33 cellular contexts compared by ENCODE assay signal in the genomic region with DNA sequence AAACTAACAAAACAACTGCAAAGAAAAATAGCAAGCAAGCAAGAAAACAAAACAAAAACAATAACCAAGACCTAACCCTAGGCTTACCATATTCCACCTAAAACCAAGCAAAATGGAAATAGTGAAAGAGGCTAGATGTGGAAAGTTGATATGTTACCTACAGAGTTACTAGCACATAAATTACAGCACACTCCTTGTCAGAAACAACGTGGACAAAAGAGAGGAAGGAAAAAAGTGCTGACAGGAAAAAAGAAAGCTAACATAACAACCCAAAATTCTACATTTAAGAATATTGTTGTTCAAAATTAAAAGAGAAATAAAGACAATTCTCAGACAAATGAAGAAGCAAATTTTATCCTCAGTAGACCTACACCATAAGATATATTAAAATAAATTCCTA.
"Had no signal": no experiment of that assay in that cellular context is flagged by ENCODE, and none has a peak within 500 bp of the region (broad histone marks: within the 10 kb centered on the region; RNA-seq: fewer than 3 reads in every experiment).

No MANE protein-coding gene starts in this region.

- H3K36me3 ChIP-seq: ascending aorta, breast epithelium, cardiac muscle cell, colonic mucosa, esophagus muscularis mucosa, gastrocnemius medialis, heart right ventricle had no signal

- H3K4me1 Mint-ChIP-seq: activated CD4-positive, alpha-beta T cell treated with anti-CD3 and anti-CD28 coated beads for 36 hours; activated CD4-positive, alpha-beta T cell treated with anti-CD3 and anti-CD28 coated beads, Interleukin-2, amount 10 ng/mL, durations not matched to agents 24 days and 14 days; activated CD8-positive, alpha-beta memory T cell treated with anti-CD3 and anti-CD28 coated beads, Interleukin-2, amount 10 ng/mL, durations not matched to agents 7 days and 5 days; activated naive CD4-positive, alpha-beta T cell treated with anti-CD3 and anti-CD28 coated beads, Interleukin-2, amount 10 ng/mL, durations not matched to agents 7 days and 5 days; activated naive CD8-positive, alpha-beta T cell treated with anti-CD3 and anti-CD28 coated beads, Interleukin-2, amount 10 ng/mL, durations not matched to agents 7 days and 5 days; brain; endodermal cell; T-helper 17 cell had no signal

- DNase-seq: activated CD4-positive, alpha-beta memory T cell treated with anti-CD3 and anti-CD28 coated beads for 36 hours; activated CD4-positive, alpha-beta T cell treated with anti-CD3 and anti-CD28 coated beads for 36 hours; activated CD4-positive, alpha-beta T cell treated with anti-CD3 and anti-CD28 coated beads, Interleukin-2, amount 10 ng/mL, durations not matched to agents 24 days and 14 days; activated CD4-positive, CD25-positive, alpha-beta regulatory T cell; activated CD4-positive, CD25-positive, alpha-beta regulatory T cell treated with anti-CD3 and anti-CD28 coated beads, Interleukin-2, amount 50 U/mL, for 72 hours; activated CD8-positive, alpha-beta memory T cell treated with anti-CD3 and anti-CD28 coated beads, Interleukin-2, amount 10 ng/mL, durations not matched to agents 7 days and 5 days; activated CD8-positive, alpha-beta memory T cell treated with anti-CD3 and anti-CD28 coated beads, Interleukin-2, amount 50 U/mL, for 4 hours; activated CD8-positive, alpha-beta T cell treated with anti-CD3 and anti-CD28 coated beads, Interleukin-2, amount 10 ng/mL, durations not matched to agents 7 days and 5 days; activated gamma-delta T cell; activated naive CD4-positive, alpha-beta T cell; activated naive CD4-positive, alpha-beta T cell treated with anti-CD3 and anti-CD28 coated beads, Interleukin-2, amount 10 ng/mL, durations not matched to agents 7 days and 5 days; activated naive CD8-positive, alpha-beta T cell treated with anti-CD3 and anti-CD28 coated beads, Interleukin-2, amount 10 ng/mL, durations not matched to agents 7 days and 5 days; activated T-cell treated with anti-CD3 and anti-CD28 coated beads, Interleukin-2, amount 50 U/mL, for 1 hour; activated T-cell treated with anti-CD3 and anti-CD28 coated beads, Interleukin-2, amount 50 U/mL, for 48 hours; central memory CD4-positive, alpha-beta T cell; cerebellar nuclear complex; colonic mucosa; effector CD8-positive, alpha-beta T cell; endodermal cell; erythroblast; foreskin keratinocyte; gastrocnemius medialis; heart right ventricle; T-helper 1 cell; T-helper 17 cell; T1000 had no signal

- H3K4me3 ChIP-seq: ascending aorta, breast epithelium, cardiac muscle cell, colonic mucosa, esophagus muscularis mucosa, gastrocnemius medialis, heart right ventricle had no signal

- H3K9me3 ChIP-seq: ascending aorta, breast epithelium, colonic mucosa, esophagus muscularis mucosa, gastrocnemius medialis had no signal

- H3K9me3 Mint-ChIP-seq: activated CD4-positive, alpha-beta T cell treated with anti-CD3 and anti-CD28 coated beads, Interleukin-2, amount 10 ng/mL, durations not matched to agents 24 days and 14 days; activated naive CD4-positive, alpha-beta T cell treated with anti-CD3 and anti-CD28 coated beads, Interleukin-2, amount 10 ng/mL, durations not matched to agents 7 days and 5 days; brain; endodermal cell had no signal

- H3K27ac Mint-ChIP-seq: activated CD4-positive, alpha-beta memory T cell treated with anti-CD3 and anti-CD28 coated beads for 36 hours; activated CD4-positive, alpha-beta T cell treated with anti-CD3 and anti-CD28 coated beads for 36 hours; activated CD4-positive, alpha-beta T cell treated with anti-CD3 and anti-CD28 coated beads, Interleukin-2, amount 10 ng/mL, durations not matched to agents 24 days and 14 days; activated CD8-positive, alpha-beta memory T cell treated with anti-CD3 and anti-CD28 coated beads, Interleukin-2, amount 10 ng/mL, durations not matched to agents 7 days and 5 days; activated CD8-positive, alpha-beta T cell treated with anti-CD3 and anti-CD28 coated beads, Interleukin-2, amount 10 ng/mL, durations not matched to agents 7 days and 5 days; activated naive CD4-positive, alpha-beta T cell treated with anti-CD3 and anti-CD28 coated beads, Interleukin-2, amount 10 ng/mL, durations not matched to agents 7 days and 5 days; activated naive CD4-positive, alpha-beta T cell treated with anti-CD3 and anti-CD28 coated beads, Interleukin-2, amount 50 U/mL, for 72 hours; activated naive CD8-positive, alpha-beta T cell treated with anti-CD3 and anti-CD28 coated beads, Interleukin-2, amount 10 ng/mL, durations not matched to agents 7 days and 5 days; brain; endodermal cell; T-helper 17 cell; T-helper 2 cell treated with Interferon-gamma antibody and Interleukin-4, amounts not matched to agents 5 μg/mL and 100 μg/mL, for 36 hours had no signal

- H3K36me3 Mint-ChIP-seq: activated CD4-positive, alpha-beta memory T cell treated with anti-CD3 and anti-CD28 coated beads for 36 hours; activated CD8-positive, alpha-beta memory T cell treated with anti-CD3 and anti-CD28 coated beads, Interleukin-2, amount 10 ng/mL, durations not matched to agents 7 days and 5 days; activated naive CD4-positive, alpha-beta T cell treated with anti-CD3 and anti-CD28 coated beads, Interleukin-2, amount 10 ng/mL, durations not matched to agents 7 days and 5 days; activated naive CD4-positive, alpha-beta T cell treated with anti-CD3 and anti-CD28 coated beads, Interleukin-2, amount 50 U/mL, for 72 hours; activated naive CD8-positive, alpha-beta T cell treated with anti-CD3 and anti-CD28 coated beads, Interleukin-2, amount 10 ng/mL, durations not matched to agents 7 days and 5 days; brain had no signal

- ATAC-seq: activated CD4-positive, alpha-beta T cell treated with anti-CD3 and anti-CD28 coated beads for 36 hours; activated CD8-positive, alpha-beta memory T cell treated with anti-CD3 and anti-CD28 coated beads, Interleukin-2, amount 10 ng/mL, durations not matched to agents 7 days and 5 days; activated CD8-positive, alpha-beta T cell treated with anti-CD3 and anti-CD28 coated beads, Interleukin-2, amount 10 ng/mL, durations not matched to agents 7 days and 5 days; activated naive CD4-positive, alpha-beta T cell treated with anti-CD3 and anti-CD28 coated beads, Interleukin-2, amount 50 U/mL, for 72 hours; foreskin keratinocyte; gastrocnemius medialis; heart right ventricle; T-helper 17 cell had no signal

- H3K27me3 ChIP-seq: ascending aorta, breast epithelium, cardiac muscle cell, colonic mucosa, esophagus muscularis mucosa, foreskin keratinocyte, gastrocnemius medialis, heart right ventricle had no signal

- H3K27me3 Mint-ChIP-seq: activated CD4-positive, alpha-beta memory T cell treated with anti-CD3 and anti-CD28 coated beads for 36 hours; activated CD4-positive, alpha-beta T cell treated with anti-CD3 and anti-CD28 coated beads for 36 hours; activated CD4-positive, alpha-beta T cell treated with anti-CD3 and anti-CD28 coated beads, Interleukin-2, amount 10 ng/mL, durations not matched to agents 24 days and 14 days; activated CD8-positive, alpha-beta memory T cell treated with anti-CD3 and anti-CD28 coated beads, Interleukin-2, amount 10 ng/mL, durations not matched to agents 7 days and 5 days; activated naive CD4-positive, alpha-beta T cell treated with anti-CD3 and anti-CD28 coated beads, Interleukin-2, amount 10 ng/mL, durations not matched to agents 7 days and 5 days; activated naive CD8-positive, alpha-beta T cell treated with anti-CD3 and anti-CD28 coated beads, Interleukin-2, amount 10 ng/mL, durations not matched to agents 7 days and 5 days; brain; T-helper 17 cell had no signal

- H3K4me1 ChIP-seq: ascending aorta, breast epithelium, colonic mucosa, esophagus muscularis mucosa, foreskin keratinocyte, gastrocnemius medialis, heart right ventricle had no signal

- H3K4me3 Mint-ChIP-seq: activated CD4-positive, alpha-beta memory T cell treated with anti-CD3 and anti-CD28 coated beads for 36 hours; activated CD4-positive, alpha-beta T cell treated with anti-CD3 and anti-CD28 coated beads for 36 hours; activated CD4-positive, alpha-beta T cell treated with anti-CD3 and anti-CD28 coated beads, Interleukin-2, amount 10 ng/mL, durations not matched to agents 24 days and 14 days; activated CD8-positive, alpha-beta memory T cell treated with anti-CD3 and anti-CD28 coated beads, Interleukin-2, amount 10 ng/mL, durations not matched to agents 7 days and 5 days; activated CD8-positive, alpha-beta T cell treated with anti-CD3 and anti-CD28 coated beads, Interleukin-2, amount 10 ng/mL, durations not matched to agents 7 days and 5 days; activated naive CD4-positive, alpha-beta T cell treated with anti-CD3 and anti-CD28 coated beads, Interleukin-2, amount 10 ng/mL, durations not matched to agents 7 days and 5 days; activated naive CD8-positive, alpha-beta T cell treated with anti-CD3 and anti-CD28 coated beads, Interleukin-2, amount 10 ng/mL, durations not matched to agents 7 days and 5 days; brain; endodermal cell; T-helper 17 cell; T-helper 2 cell treated with Interferon-gamma antibody and Interleukin-4, amounts not matched to agents 5 μg/mL and 100 μg/mL, for 36 hours had no signal

- H3K27ac ChIP-seq: ascending aorta, breast epithelium, cardiac muscle cell, colonic mucosa, esophagus muscularis mucosa, foreskin keratinocyte, gastrocnemius medialis, heart right ventricle had no signal
